Comparison of ENCODE assay signal across 8 cellular contexts in the genomic region with DNA sequence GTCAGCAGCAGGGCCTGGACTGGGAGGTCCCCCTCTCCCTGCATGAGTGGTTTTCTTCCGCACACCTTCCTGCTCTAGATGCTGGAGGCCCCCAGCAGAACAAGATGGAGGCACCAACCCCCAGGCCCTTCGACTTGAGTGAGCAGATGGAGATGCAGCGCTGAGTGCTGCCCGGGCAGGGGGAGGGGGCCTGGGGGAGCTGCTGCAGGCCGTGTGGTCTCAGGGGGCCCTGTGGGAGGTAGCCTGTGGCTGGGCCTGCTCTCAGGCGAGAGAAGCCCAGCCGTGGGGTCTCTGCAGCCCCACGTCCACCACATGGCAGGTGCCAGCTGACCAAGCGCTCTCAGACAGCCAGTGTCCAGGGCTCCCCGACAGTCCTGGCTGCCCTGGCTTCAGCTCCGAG. TPM values are rescaled to one million over a fixed set of nuclear protein-coding genes. Genes with fewer than 3 reads are reported as not detected.
A peak's percentile ranks its signal among the peaks of the same experiment; 100 is the strongest.
DNase-seq lines count a peak whose midpoint lies in the region; ATAC-seq, FAIRE-seq and TF ChIP-seq lines count a peak whose summit lies in the region.
"Had no signal": no experiment of that assay in that cellular context is flagged by ENCODE, and none has a peak within 500 bp of the region (broad histone marks: within the 10 kb centered on the region; RNA-seq: fewer than 3 reads in every experiment).

No MANE protein-coding gene starts in this region.

- CTCF ChIA-PET in activated CD4-positive, alpha-beta memory T cell treated with anti-CD3 and anti-CD28 coated beads for 36 hours (lab: Charles Lee), result interaction anchor here (0.8 to 17.1 kb wide), 12 partner anchors 8 to 591 kb away, joined by 3 to 409 read pairs (median 9); a partner anchor contains a TSS
- CTCF ChIA-PET in HepG2 (lab: Yijun Ruan, JAX; ENCODE audit: low intra/inter-chr PET ratio, low total read pairs), result interaction anchor here (1.1 to 2.2 kb wide), 2 partner anchors 186 to 196 kb away, joined by 3 to 30 read pairs; a partner anchor contains a TSS

- DNase-seq in HL-60 (ENCODE audit: low read depth in 1 of 2, low spot score in 1 of 2) (no peak), HepG2 (ENCODE audit: low spot score) (no peak), substantia nigra (lab: John Stamatoyannopoulos, UW) (no peak), OCI-M2 (lab: John Stamatoyannopoulos, UW; ENCODE audit: unreplicated experiment) (no peak), NCI-H1092 treated with DMSO at 0.1 percent for 48 hours (lab: John Stamatoyannopoulos, UW) (no peak)
- DNase-seq in activated CD4-positive, alpha-beta memory T cell treated with anti-CD3 and anti-CD28 coated beads for 36 hours, result no peak

- H3K79me2 ChIP-seq in HepG2 (ENCODE audit: insufficient read depth, low read length), result peaks cover 25% of the 10 kb centered on the region

- no TSS peak for BruUV-seq in HepG2 (replicated peaks; lab: Mats Ljungman, UMichigan)

- no peaks in the 10 kb centered on the region for H3K36me3 ChIP-seq in HepG2 (replicated peaks in 1 of 2; ENCODE audit: control insufficient read depth in 1 of 2, insufficient read depth in 2 of 2, low read length in 2 of 2)

- H3K27me3 ChIP-seq in HL-60 (ENCODE audit: insufficient read depth, poor library complexity, severe bottlenecking), result peaks cover 2% of the 10 kb centered on the region
- no peaks in the 10 kb centered on the region for H3K27me3 ChIP-seq in HepG2 (ENCODE audit: control insufficient read depth in 1 of 2, insufficient read depth in 2 of 2, low read length in 2 of 2)

- TF ChIP-seq POLR2A in HepG2 (IDR thresholded peaks at IDR 0.05; ENCODE audit: insufficient read depth in 1 of 2, low read depth in 2 of 2, low read length in 2 of 2), result no peak

- no peaks in the 10 kb centered on the region for H3K27me3 Mint-ChIP-seq in activated CD4-positive, alpha-beta memory T cell treated with anti-CD3 and anti-CD28 coated beads for 36 hours

- H3K4me2 ChIP-seq in HepG2 (ENCODE audit: low read depth, low read length), result peak overlapping the region; percentile 85

- no peaks in the 10 kb centered on the region for H4K20me1 ChIP-seq in HepG2 (ENCODE audit: insufficient read depth, low read length)

- H3K27ac Mint-ChIP-seq in activated CD4-positive, alpha-beta memory T cell treated with anti-CD3 and anti-CD28 coated beads for 36 hours, result peak overlapping the region; percentile 94

- no peak overlapping the region for H2AFZ ChIP-seq in HepG2 (ENCODE audit: low read length)

- H3K9me3 Mint-ChIP-seq in activated CD4-positive, alpha-beta memory T cell treated with anti-CD3 and anti-CD28 coated beads for 36 hours, result no peaks in the 10 kb centered on the region

- H3K4me3 ChIP-seq in HL-60 (replicated peaks; ENCODE audit: insufficient read depth, low read length) (no peak overlapping the region), HepG2 (replicated peaks in 1 of 3; ENCODE audit: insufficient read depth in 1 of 3, low read depth in 2 of 3, low read length in 3 of 3) (peak overlapping the region in 2 of 3 experiments; percentile 80 to 81; a peak in 3 of 6 replicates)

- no peak for TF ChIP-seq RAD21 in HepG2 (CRISPR knock-in tag; IDR thresholded peaks at IDR 0.05)

- no peaks in the 10 kb centered on the region for H3K9me3 ChIP-seq in HepG2 (ENCODE audit: low read length)

- ATAC-seq in HepG2, result no peak; the same call in 2 of the 3 replicates
- no peak for ATAC-seq in HG03097 (IDR thresholded peaks at IDR 0.05; ENCODE audit: low FRiP score, unreplicated experiment)

- no peak for TF ChIP-seq CTCF in HL-60 (IDR thresholded peaks at IDR 0.05; ENCODE audit: insufficient read depth, low read length)
- TF ChIP-seq CTCF in HepG2 (CRISPR knock-in tag; IDR thresholded peaks at IDR 0.05), result no peak

- H3K4me1 ChIP-seq in HepG2 (ENCODE audit: insufficient read depth, low read length), result peaks cover 83% of the 10 kb centered on the region

- POLR2A ChIA-PET in activated CD4-positive, alpha-beta memory T cell treated with anti-CD3 and anti-CD28 coated beads for 36 hours (lab: Charles Lee), result interaction anchor here (1.1 to 1.7 kb wide), 3 partner anchors 21 to 186 kb away, joined by 3 to 12 read pairs (median 9); a partner anchor contains a TSS
- POLR2A ChIA-PET in HepG2 (lab: Yijun Ruan, JAX), result interaction anchor here (0.9 to 2.5 kb wide), 14 partner anchors 9 to 217 kb away, joined by 3 to 20 read pairs (median 8); a partner anchor contains a TSS

- WGBS in HepG2 (ENCODE audit: low lambda C conversion rate), result 90% methylated on average over 2 of the region's 11 CpGs

- H3K9ac ChIP-seq in HepG2 (ENCODE audit: insufficient read depth, low read depth, low read length), result peak overlapping the region; percentile 52; the same call in 1 of the 2 replicates

- intact Hi-C loops in activated CD4-positive, alpha-beta memory T cell treated with anti-CD3 and anti-CD28 coated beads for 36 hours (cut with micrococcal nuclease), result loop anchor here (1.0 to 5.0 kb wide), 5 partner anchors 10 to 352 kb away; no protein-coding TSS in a partner anchor
- intact Hi-C loops in HepG2 (cut with micrococcal nuclease; ENCODE audit: unreplicated experiment), result loop anchor here (1.0 to 5.0 kb wide), 2 partner anchors 37 to 187 kb away; no protein-coding TSS in a partner anchor

- in situ Hi-C loops in HepG2 (cut with HindIII; ENCODE audit: extremely low pct_ligation_motif_present, low pct_unique_long_range_greater_than_20kb), result loop anchor here (5.0 to 25.0 kb wide), 2 partner anchors 37 to 317 kb away; no protein-coding TSS in a partner anchor

- H3K4me3 Mint-ChIP-seq in activated CD4-positive, alpha-beta memory T cell treated with anti-CD3 and anti-CD28 coated beads for 36 hours, result no peak overlapping the region

- peaks cover 34% of the 10 kb centered on the region for H3K4me1 Mint-ChIP-seq in activated CD4-positive, alpha-beta memory T cell treated with anti-CD3 and anti-CD28 coated beads for 36 hours (ENCODE audit: low read depth)

- no peak for FAIRE-seq in HepG2 (lab: Jason Lieb, UNC)
- FAIRE-seq: G401.6 had no signal

- peaks cover 2% of the 10 kb centered on the region for H3K36me3 Mint-ChIP-seq in activated CD4-positive, alpha-beta memory T cell treated with anti-CD3 and anti-CD28 coated beads for 36 hours

- TF ChIP-seq EP300 in HepG2 (IDR thresholded peaks at IDR 0.05; ENCODE audit: low read depth in 2 of 2, low read length in 2 of 2), result no peak
- TF ChIP-seq EP300 in HepG2 (CRISPR knock-in tag; IDR thresholded peaks at IDR 0.05; ENCODE audit: borderline replicate concordance), result no peak

- peak overlapping the region; percentile 81 for H3K27ac ChIP-seq in HL-60 (replicated peaks)
- peak overlapping the region; percentile 77 for H3K27ac ChIP-seq in HepG2 (ENCODE audit: extremely low read length, insufficient read depth, low read length)
- peak overlapping the region; percentile 85 for H3K27ac ChIP-seq in substantia nigra (ENCODE audit: low read depth, low read length, poor library complexity, severe bottlenecking)

RNA-seq across cellular contexts. Expression of a gene that starts 1.2 kb away (rescaled TPM):
- total RNA-seq in activated CD4-positive, alpha-beta memory T cell treated with anti-CD3 and anti-CD28 coated beads for 36 hours, result 10 to 100 TPM; 64.9 to 69.8 TPM
- total RNA-seq in HepG2 (2016; rRNA removed; fragmentation: Illumina TruSeq; extraction: Trizol), result 10.4 and 10.8 TPM in 2 replicates
- 25.8 and 31.3 TPM in 2 replicates for total RNA-seq in HepG2 (2016; cell fraction: cytosol; rRNA removed; fragmentation: Illumina TruSeq; extraction: Trizol; ENCODE audit: low read depth)
- 9.1 and 10.5 TPM in 2 replicates for total RNA-seq in HepG2 (2016; cell fraction: insoluble cytoplasmic fraction; rRNA removed; fragmentation: Illumina TruSeq; extraction: Trizol)
- total RNA-seq in HepG2 (2016; cell fraction: membrane; rRNA removed; fragmentation: Illumina TruSeq; extraction: Trizol), result 30.5 and 36.7 TPM in 2 replicates
- 7.4 and 9.0 TPM in 2 replicates for total RNA-seq in HepG2 (2016; cell fraction: nucleus; rRNA removed; fragmentation: Illumina TruSeq; extraction: Trizol)
- 9.6 and 14.4 TPM in 2 replicates for polyA plus RNA-seq in HepG2 (2011; rRNA removed)
- polyA plus RNA-seq in HepG2 (2011; cell fraction: cytosol; rRNA removed), result 8.7 and 21.7 TPM in 2 replicates
- polyA plus RNA-seq in HepG2 (2011; cell fraction: nucleus; rRNA removed), result 37.4 and 44.6 TPM in 2 replicates
- polyA plus RNA-seq in HepG2 (2012), result 24.2 and 24.5 TPM in 2 replicates
- polyA plus RNA-seq in HepG2 (2016; cell fraction: cytosol; fragmentation: Illumina TruSeq; extraction: Trizol; ENCODE audit: low read depth), result 237 and 239 TPM in 2 replicates
- polyA plus RNA-seq in HepG2 (2016; cell fraction: insoluble cytoplasmic fraction; fragmentation: Illumina TruSeq; extraction: Trizol; ENCODE audit: low read depth), result 38.7 and 46.2 TPM in 2 replicates
- 156 and 163 TPM in 2 replicates for polyA plus RNA-seq in HepG2 (2016; cell fraction: membrane; fragmentation: Illumina TruSeq; extraction: Trizol; ENCODE audit: low read depth)
- 44.5 and 50.9 TPM in 2 replicates for polyA plus RNA-seq in HepG2 (2016; cell fraction: nucleus; fragmentation: Illumina TruSeq; extraction: Trizol; ENCODE audit: insufficient read depth, low read depth)
- 3.5 and 6.2 TPM in 2 replicates for polyA minus RNA-seq in HepG2 (2011; rRNA and poly(A)+ RNA removed; ENCODE audit: low replicate concordance)
- polyA minus RNA-seq in HepG2 (2011; cell fraction: cytosol; rRNA and poly(A)+ RNA removed), result 5.6 and 7.3 TPM in 2 replicates
- 6.3 and 6.6 TPM in 2 replicates for polyA minus RNA-seq in HepG2 (2011; cell fraction: nucleus; rRNA and poly(A)+ RNA removed)

RNA-seq across cellular contexts. Expression of a gene that starts 32.3 kb away (rescaled TPM):
- total RNA-seq in activated CD4-positive, alpha-beta memory T cell treated with anti-CD3 and anti-CD28 coated beads for 36 hours, result 10 to 100 TPM; 28.3 to 28.9 TPM
- 6.9 and 9.6 TPM in 2 replicates for total RNA-seq in HepG2 (2016; rRNA removed; fragmentation: Illumina TruSeq; extraction: Trizol)
- 3.4 and 6.3 TPM in 2 replicates for total RNA-seq in HepG2 (2016; cell fraction: cytosol; rRNA removed; fragmentation: Illumina TruSeq; extraction: Trizol; ENCODE audit: low read depth)
- total RNA-seq in HepG2 (2016; cell fraction: insoluble cytoplasmic fraction; rRNA removed; fragmentation: Illumina TruSeq; extraction: Trizol), result 7.7 and 7.9 TPM in 2 replicates
- total RNA-seq in HepG2 (2016; cell fraction: membrane; rRNA removed; fragmentation: Illumina TruSeq; extraction: Trizol), result 4.6 and 5.7 TPM in 2 replicates
- 10.6 and 12.2 TPM in 2 replicates for total RNA-seq in HepG2 (2016; cell fraction: nucleus; rRNA removed; fragmentation: Illumina TruSeq; extraction: Trizol)
- polyA plus RNA-seq in HepG2 (2011; rRNA removed), result 4.7 and 5.9 TPM in 2 replicates
- polyA plus RNA-seq in HepG2 (2011; cell fraction: cytosol; rRNA removed), result 3.8 and 4.2 TPM in 2 replicates
- 20.3 and 21.2 TPM in 2 replicates for polyA plus RNA-seq in HepG2 (2011; cell fraction: nucleus; rRNA removed)
- 10.1 and 12.3 TPM in 2 replicates for polyA plus RNA-seq in HepG2 (2012)
- 0.60 and 0.83 TPM in 2 replicates for polyA plus RNA-seq in HepG2 (2016; cell fraction: cytosol; fragmentation: Illumina TruSeq; extraction: Trizol; ENCODE audit: low read depth)
- 16.7 and 23.3 TPM in 2 replicates for polyA plus RNA-seq in HepG2 (2016; cell fraction: insoluble cytoplasmic fraction; fragmentation: Illumina TruSeq; extraction: Trizol; ENCODE audit: low read depth)
- 3.7 and 4.4 TPM in 2 replicates for polyA plus RNA-seq in HepG2 (2016; cell fraction: membrane; fragmentation: Illumina TruSeq; extraction: Trizol; ENCODE audit: low read depth)
- 33.8 and 34.3 TPM in 2 replicates for polyA plus RNA-seq in HepG2 (2016; cell fraction: nucleus; fragmentation: Illumina TruSeq; extraction: Trizol; ENCODE audit: insufficient read depth, low read depth)
- 4.4 and 14.7 TPM in 2 replicates for polyA minus RNA-seq in HepG2 (2011; rRNA and poly(A)+ RNA removed; ENCODE audit: low replicate concordance)
- polyA minus RNA-seq in HepG2 (2011; cell fraction: cytosol; rRNA and poly(A)+ RNA removed), result 16.7 and 22.2 TPM in 2 replicates
- 10.9 and 12.1 TPM in 2 replicates for polyA minus RNA-seq in HepG2 (2011; cell fraction: nucleus; rRNA and poly(A)+ RNA removed)
